Comparison of ENCODE assay signal across 11 cellular contexts in genomic region chr4:105305019-105305836, GRCh38.
DNase-seq lines count a peak whose midpoint lies in the region; ATAC-seq and TF ChIP-seq lines count a peak whose summit lies in the region.
"Had no signal": no experiment of that assay in that cellular context is flagged by ENCODE, and none has a peak within 500 bp of the region (broad histone marks: within the 10 kb centered on the region; RNA-seq: fewer than 3 reads in every experiment).

No MANE protein-coding gene starts in this region.

- peak overlapping the region; percentile 64 for H3K4me3 Mint-ChIP-seq in activated T-helper 17 cell treated with anti-CD3 and anti-CD28 coated beads, Interleukin-2, amount 50 U/mL, for 72 hours
- H3K4me3 Mint-ChIP-seq in CD8-positive, alpha-beta T cell = no peak overlapping the region
- H3K4me3 Mint-ChIP-seq: brain had no signal

- H3K27me3 Mint-ChIP-seq in activated T-helper 17 cell treated with anti-CD3 and anti-CD28 coated beads, Interleukin-2, amount 50 U/mL, for 72 hours = no peaks in the 10 kb centered on the region
- H3K27me3 Mint-ChIP-seq in CD8-positive, alpha-beta T cell (ENCODE audit: low read depth) = no peaks in the 10 kb centered on the region
- H3K27me3 Mint-ChIP-seq: brain had no signal

- intact Hi-C loops in thyroid gland (cut with DNase I) = no loop called here
- intact Hi-C loops in CD8-positive, alpha-beta T cell (cut with DNase I, micrococcal nuclease) = no loop called here

- no peaks in the 10 kb centered on the region for H3K36me3 ChIP-seq in thyroid gland
- no peaks in the 10 kb centered on the region for H3K36me3 ChIP-seq in CD8-positive, alpha-beta T cell (ENCODE audit: insufficient read depth, low read length)

- no peak overlapping the region for H3K27ac ChIP-seq in thyroid gland
- no peak overlapping the region for H3K27ac ChIP-seq in CD8-positive, alpha-beta T cell (ENCODE audit: low read depth, low read length)

- no peak for DNase-seq in NCI-H2107 (lab: John Stamatoyannopoulos, UW)
- no peak for DNase-seq in GM03348 (ENCODE audit: low spot score)
- DNase-seq in thyroid gland = no peak
- no peak for DNase-seq in CD8-positive, alpha-beta T cell
- DNase-seq: activated CD4-positive, alpha-beta T cell treated with anti-CD3 and anti-CD28 coated beads for 1 hour had no signal

- no peaks in the 10 kb centered on the region for H3K27me3 ChIP-seq in thyroid gland
- H3K27me3 ChIP-seq in CD8-positive, alpha-beta T cell (ENCODE audit: insufficient read depth, low read length) = no peaks in the 10 kb centered on the region

- peaks cover 10% of the 10 kb centered on the region for H3K9me3 Mint-ChIP-seq in activated T-helper 17 cell treated with anti-CD3 and anti-CD28 coated beads, Interleukin-2, amount 50 U/mL, for 72 hours
- H3K9me3 Mint-ChIP-seq in CD8-positive, alpha-beta T cell = peaks cover 24% of the 10 kb centered on the region

- H3K27ac Mint-ChIP-seq in activated T-helper 17 cell treated with anti-CD3 and anti-CD28 coated beads, Interleukin-2, amount 50 U/mL, for 72 hours = peak overlapping the region; percentile 91
- H3K27ac Mint-ChIP-seq in CD8-positive, alpha-beta T cell = no peak overlapping the region
- H3K27ac Mint-ChIP-seq: brain had no signal

- ATAC-seq in GM18870 (IDR thresholded peaks at IDR 0.05; ENCODE audit: unreplicated experiment) = peak; percentile 41
- peak; percentile 46 for ATAC-seq in GM21526 (IDR thresholded peaks at IDR 0.05; ENCODE audit: low FRiP score, unreplicated experiment)
- ATAC-seq in HG03175 (IDR thresholded peaks at IDR 0.05; ENCODE audit: unreplicated experiment) = peak; percentile 35
- ATAC-seq in activated T-helper 17 cell treated with anti-CD3 and anti-CD28 coated beads, Interleukin-2, amount 50 U/mL, for 72 hours (replicated peaks) = peak; percentile 47
- no peak for ATAC-seq in CD8-positive, alpha-beta T cell
- ATAC-seq: Panc1 had no signal

- H3K9me3 ChIP-seq in thyroid gland = no peaks in the 10 kb centered on the region
- no peaks in the 10 kb centered on the region for H3K9me3 ChIP-seq in CD8-positive, alpha-beta T cell (ENCODE audit: low read length)

- TF ChIP-seq CTCF in thyroid gland (IDR thresholded peaks at IDR 0.05) = no peak
- TF ChIP-seq CTCF in CD8-positive, alpha-beta T cell (IDR thresholded peaks at IDR 0.05) = no peak

- CTCF ChIA-PET in CD8-positive, alpha-beta T cell (lab: Charles Lee) = no interaction called here

- WGBS in thyroid gland, 2 donors = 82 to 88% methylated on average over 5 of the region's 5 CpGs

- peaks cover 8% of the 10 kb centered on the region for H3K36me3 Mint-ChIP-seq in activated T-helper 17 cell treated with anti-CD3 and anti-CD28 coated beads, Interleukin-2, amount 50 U/mL, for 72 hours (ENCODE audit: low read depth)
- peaks cover 3% of the 10 kb centered on the region for H3K36me3 Mint-ChIP-seq in CD8-positive, alpha-beta T cell
- H3K36me3 Mint-ChIP-seq: brain had no signal

- no peak overlapping the region for H3K4me3 ChIP-seq in thyroid gland (replicated peaks in 1 of 3)
- H3K4me3 ChIP-seq in CD8-positive, alpha-beta T cell (ENCODE audit: low read depth, low read length) = no peak overlapping the region

- H3K4me1 ChIP-seq in thyroid gland = no peaks in the 10 kb centered on the region
- no peaks in the 10 kb centered on the region for H3K4me1 ChIP-seq in CD8-positive, alpha-beta T cell (ENCODE audit: insufficient read depth, low read length)

- TF ChIP-seq POLR2A in thyroid gland (IDR thresholded peaks at IDR 0.05) = no peak

- POLR2A ChIA-PET in CD8-positive, alpha-beta T cell (lab: Charles Lee) = no interaction called here

- peaks cover 27% of the 10 kb centered on the region for H3K4me1 Mint-ChIP-seq in activated T-helper 17 cell treated with anti-CD3 and anti-CD28 coated beads, Interleukin-2, amount 50 U/mL, for 72 hours
- peaks cover 6% of the 10 kb centered on the region for H3K4me1 Mint-ChIP-seq in CD8-positive, alpha-beta T cell (ENCODE audit: low read depth)
- H3K4me1 Mint-ChIP-seq: brain had no signal
